ENCODE assay signal across 1 cellular context in the genomic region with DNA sequence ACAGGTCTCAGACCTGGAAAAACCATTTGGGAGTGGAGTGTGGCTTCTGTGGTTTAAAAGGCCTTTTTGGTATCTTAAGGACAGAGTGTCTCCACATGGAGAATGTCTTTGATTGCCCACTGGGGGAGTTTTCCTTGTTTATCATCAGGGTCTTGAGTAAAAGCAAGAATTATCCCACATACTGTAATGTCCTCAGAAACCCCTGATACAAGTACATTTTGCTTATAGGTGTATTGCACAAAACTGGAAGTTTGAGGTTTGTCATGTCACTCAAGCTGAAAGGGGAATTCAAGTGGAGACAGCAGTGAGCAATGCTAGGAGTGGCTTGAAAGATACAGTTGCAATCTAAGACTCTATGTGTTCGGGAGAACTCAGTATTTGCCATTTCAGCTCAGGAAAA.
TF ChIP-seq lines count a peak whose summit lies in the region.

No MANE protein-coding gene starts in this region.

TF ChIP-seq in K562, 482 proteins besides CTCF, POLR2A, EP300 and RAD21 (continued from another document):
- TF ChIP-seq, protein P1, sequence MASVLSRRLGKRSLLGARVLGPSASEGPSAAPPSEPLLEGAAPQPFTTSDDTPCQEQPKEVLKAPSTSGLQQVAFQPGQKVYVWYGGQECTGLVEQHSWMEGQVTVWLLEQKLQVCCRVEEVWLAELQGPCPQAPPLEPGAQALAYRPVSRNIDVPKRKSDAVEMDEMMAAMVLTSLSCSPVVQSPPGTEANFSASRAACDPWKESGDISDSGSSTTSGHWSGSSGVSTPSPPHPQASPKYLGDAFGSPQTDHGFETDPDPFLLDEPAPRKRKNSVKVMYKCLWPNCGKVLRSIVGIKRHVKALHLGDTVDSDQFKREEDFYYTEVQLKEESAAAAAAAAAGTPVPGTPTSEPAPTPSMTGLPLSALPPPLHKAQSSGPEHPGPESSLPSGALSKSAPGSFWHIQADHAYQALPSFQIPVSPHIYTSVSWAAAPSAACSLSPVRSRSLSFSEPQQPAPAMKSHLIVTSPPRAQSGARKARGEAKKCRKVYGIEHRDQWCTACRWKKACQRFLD (CRISPR knock-in tag; IDR thresholded peaks at IDR 0.05) = no peak
- no peak for TF ChIP-seq MTA1 (IDR thresholded peaks at IDR 0.05; ENCODE audit: borderline replicate concordance)
- TF ChIP-seq ZNF121 (CRISPR knock-in tag; conservative IDR thresholded peaks at IDR 0.05) = no peak
- no peak for TF ChIP-seq KAT2B (IDR thresholded peaks at IDR 0.05; ENCODE audit: low read depth, low read length)
- TF ChIP-seq, protein P2, sequence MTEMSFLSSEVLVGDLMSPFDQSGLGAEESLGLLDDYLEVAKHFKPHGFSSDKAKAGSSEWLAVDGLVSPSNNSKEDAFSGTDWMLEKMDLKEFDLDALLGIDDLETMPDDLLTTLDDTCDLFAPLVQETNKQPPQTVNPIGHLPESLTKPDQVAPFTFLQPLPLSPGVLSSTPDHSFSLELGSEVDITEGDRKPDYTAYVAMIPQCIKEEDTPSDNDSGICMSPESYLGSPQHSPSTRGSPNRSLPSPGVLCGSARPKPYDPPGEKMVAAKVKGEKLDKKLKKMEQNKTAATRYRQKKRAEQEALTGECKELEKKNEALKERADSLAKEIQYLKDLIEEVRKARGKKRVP (CRISPR knock-in tag; IDR thresholded peaks at IDR 0.05) = no peak
- TF ChIP-seq ZNF217 (CRISPR knock-in tag; IDR thresholded peaks at IDR 0.05) = no peak
- TF ChIP-seq TEAD4 (IDR thresholded peaks at IDR 0.05; ENCODE audit: low read length) = no peak
- TF ChIP-seq TEAD4 (CRISPR knock-in tag; IDR thresholded peaks at IDR 0.05; ENCODE audit: borderline replicate concordance) = no peak
- TF ChIP-seq, protein P3, sequence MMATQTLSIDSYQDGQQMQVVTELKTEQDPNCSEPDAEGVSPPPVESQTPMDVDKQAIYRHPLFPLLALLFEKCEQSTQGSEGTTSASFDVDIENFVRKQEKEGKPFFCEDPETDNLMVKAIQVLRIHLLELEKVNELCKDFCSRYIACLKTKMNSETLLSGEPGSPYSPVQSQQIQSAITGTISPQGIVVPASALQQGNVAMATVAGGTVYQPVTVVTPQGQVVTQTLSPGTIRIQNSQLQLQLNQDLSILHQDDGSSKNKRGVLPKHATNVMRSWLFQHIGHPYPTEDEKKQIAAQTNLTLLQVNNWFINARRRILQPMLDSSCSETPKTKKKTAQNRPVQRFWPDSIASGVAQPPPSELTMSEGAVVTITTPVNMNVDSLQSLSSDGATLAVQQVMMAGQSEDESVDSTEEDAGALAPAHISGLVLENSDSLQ (IDR thresholded peaks at IDR 0.05) = peak; percentile 55
TF ChIP-seq in K562: peak in this region for 1.
